Comparison of ENCODE assay signal across 25 cellular contexts in genomic region chr1:223876643-223877042, GRCh38.
"Had no signal": no experiment of that assay in that cellular context is flagged by ENCODE, and none has a peak within 500 bp of the region (broad histone marks: within the 10 kb centered on the region; RNA-seq: fewer than 3 reads in every experiment).

No MANE protein-coding gene starts in this region.

- H3K9me3 Mint-ChIP-seq: natural killer cell treated with Interleukin-12 subunit alpha and Interleukin-12 subunit beta and Interleukin-15 and Interleukin-18, amount 100 ng/mL, for 72 hours; stimulated activated naive B cell treated with anti-CD40 and anti-IgM and Interleukin-4, amounts not matched to agents 10 μg/mL and 1 μg/mL and 100 μg/mL, for 72 hours had no signal

- H3K27me3 ChIP-seq: ovary, right atrium auricular region, stomach, testis, thyroid gland, transverse colon, upper lobe of left lung, vagina had no signal

- H3K4me1 Mint-ChIP-seq: naive thymus-derived CD4-positive, alpha-beta T cell; stimulated activated naive B cell treated with anti-CD40 and anti-IgM and Interleukin-4, amounts not matched to agents 10 μg/mL and 1 μg/mL and 100 μg/mL, for 72 hours had no signal

- H3K36me3 ChIP-seq: left ventricle myocardium inferior, ovary, right atrium auricular region, stomach, thyroid gland, transverse colon, upper lobe of left lung, vagina had no signal

- H3K36me3 Mint-ChIP-seq: natural killer cell treated with Interleukin-12 subunit alpha and Interleukin-12 subunit beta and Interleukin-15 and Interleukin-18, amount 100 ng/mL, for 72 hours; stimulated activated naive B cell treated with anti-CD40 and anti-IgM and Interleukin-4, amounts not matched to agents 10 μg/mL and 1 μg/mL and 100 μg/mL, for 72 hours had no signal

- H3K27me3 Mint-ChIP-seq: progenitor cell of endocrine pancreas had no signal

- H3K27ac ChIP-seq: left ventricle myocardium inferior, ovary, right atrium auricular region, skin epidermis, stomach, testis, thyroid gland, transverse colon, upper lobe of left lung, vagina had no signal

- H3K4me1 ChIP-seq: left ventricle myocardium inferior, right atrium auricular region, stomach, testis, thyroid gland, transverse colon, upper lobe of left lung, vagina had no signal

- H3K4me3 Mint-ChIP-seq: naive thymus-derived CD4-positive, alpha-beta T cell; natural killer cell treated with Interleukin-12 subunit alpha and Interleukin-12 subunit beta and Interleukin-15 and Interleukin-18, amount 100 ng/mL, for 72 hours; stimulated activated naive B cell treated with anti-CD40 and anti-IgM and Interleukin-4, amounts not matched to agents 10 μg/mL and 1 μg/mL and 100 μg/mL, for 72 hours had no signal

- H3K9me3 ChIP-seq: left ventricle myocardium inferior, mucosa of descending colon, ovary, right atrium auricular region, stomach, testis, thyroid gland, transverse colon, upper lobe of left lung, vagina had no signal

- H3K4me3 ChIP-seq: left ventricle myocardium inferior, lung, mucosa of descending colon, ovary, right atrium auricular region, skin epidermis, stomach, testis, thyroid gland, transverse colon, upper lobe of left lung, vagina had no signal

- ATAC-seq: mucosa of descending colon; naive thymus-derived CD4-positive, alpha-beta T cell; natural killer cell treated with Interleukin-12 subunit alpha and Interleukin-12 subunit beta and Interleukin-15 and Interleukin-18, amount 100 ng/mL, for 72 hours; sciatic nerve; stimulated activated naive B cell treated with anti-CD40 and anti-IgM and Interleukin-4, amounts not matched to agents 10 μg/mL and 1 μg/mL and 100 μg/mL, for 72 hours; stimulated activated naive CD8-positive, alpha-beta T cell treated with anti-CD3 and anti-CD28 coated beads, Interleukin-15, Interleukin-2, amounts not matched to agents 100 U/mL and 50 U/mL, for 24 hours had no signal

- DNase-seq: islet precursor cell; left ventricle myocardium inferior; mesendoderm; midbrain; mucosa of descending colon; naive thymus-derived CD4-positive, alpha-beta T cell; ovary; stimulated activated CD4-positive, alpha-beta T cell treated with anti-CD3 and anti-CD28 coated beads, Interleukin-12 subunit alpha, Interleukin-12 subunit beta, amount 100 ng/mL, for 4 hours; stimulated activated CD4-positive, alpha-beta T cell treated with anti-CD3 and anti-CD28 coated beads, Interleukin-15, amount 100 ng/mL, for 24 hours; stimulated activated CD4-positive, alpha-beta T cell treated with anti-CD3 and anti-CD28 coated beads, Interleukin-2, amount 100 ng/mL, for 24 hours; stimulated activated CD4-positive, alpha-beta T cell treated with anti-CD3 and anti-CD28 coated beads, Interleukin-4, amount 100 ng/mL, for 1 hour; stimulated activated naive B cell treated with anti-CD40 and anti-IgM and Interleukin-4, amounts not matched to agents 10 μg/mL and 1 μg/mL and 100 μg/mL, for 72 hours; stimulated activated naive CD8-positive, alpha-beta T cell treated with anti-CD3 and anti-CD28 coated beads, Interleukin-15, Interleukin-2, amounts not matched to agents 100 U/mL and 50 U/mL, for 24 hours; stomach; testis; thyroid gland; transverse colon; upper lobe of left lung had no signal

- H3K27ac Mint-ChIP-seq: naive thymus-derived CD4-positive, alpha-beta T cell; natural killer cell treated with Interleukin-12 subunit alpha and Interleukin-12 subunit beta and Interleukin-15 and Interleukin-18, amount 100 ng/mL, for 72 hours; progenitor cell of endocrine pancreas; stimulated activated naive B cell treated with anti-CD40 and anti-IgM and Interleukin-4, amounts not matched to agents 10 μg/mL and 1 μg/mL and 100 μg/mL, for 72 hours had no signal
